In the genomic region with DNA sequence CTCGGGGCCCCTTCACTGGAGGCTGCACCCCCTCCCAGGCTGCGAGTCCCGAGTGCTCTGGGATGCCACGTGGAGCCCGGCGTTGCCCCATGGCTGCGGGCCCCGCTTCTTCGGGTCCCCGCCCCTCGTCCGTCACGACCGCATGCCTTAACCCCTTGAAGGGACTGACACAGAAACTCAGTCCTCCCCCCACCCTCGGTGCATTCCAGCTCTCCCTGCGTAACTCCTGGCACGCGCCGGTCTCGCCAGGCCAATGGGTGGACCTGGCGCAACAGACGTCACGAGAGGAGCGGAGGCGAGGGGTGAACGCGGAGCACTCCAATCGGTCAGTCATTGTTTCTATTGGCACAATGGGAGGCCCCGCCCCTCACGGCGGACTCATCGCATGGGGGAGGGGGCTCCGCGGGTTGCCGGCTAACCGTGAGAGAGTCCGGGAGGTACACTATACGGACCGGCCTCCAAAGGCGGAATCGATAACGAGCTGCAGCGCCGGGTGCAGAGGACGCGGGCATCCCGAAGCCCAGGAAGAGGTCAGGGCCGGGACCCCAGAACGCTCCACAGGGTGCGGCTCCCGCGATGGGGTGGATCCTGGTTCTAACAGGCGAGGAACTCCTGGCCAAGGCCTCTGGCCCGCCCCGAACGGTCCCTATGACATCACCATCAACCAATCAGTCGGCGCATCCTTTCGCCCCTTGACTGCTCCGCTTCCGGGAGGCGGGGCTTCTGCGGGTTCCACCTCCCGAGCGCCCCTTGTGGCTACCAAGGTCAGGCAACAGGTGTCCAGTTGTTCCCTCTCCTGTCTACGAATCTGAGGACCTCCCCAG, we compare ENCODE assay signal across 8 cellular contexts. TPM values are rescaled to one million over a fixed set of nuclear protein-coding genes. Genes with fewer than 3 reads are reported as not detected.
A peak's percentile ranks its signal among the peaks of the same experiment; 100 is the strongest.
DNase-seq lines count a peak whose midpoint lies in the region; ATAC-seq and TF ChIP-seq lines count a peak whose summit lies in the region.

No MANE protein-coding gene starts in this region.

- H3K27ac ChIP-seq in AG04450 (ENCODE audit: low read depth, low read length) (peak overlapping the region; percentile 98), cingulate gyrus (ENCODE audit: low read depth, low read length) (peak overlapping the region; percentile 83)

- POLR2A ChIA-PET in AG04450 (lab: Yijun Ruan, JAX): interaction anchor here (0.6 to 2.4 kb wide), 13 partner anchors 10 to 103 kb away, joined by 3 to 12 read pairs (median 4); a partner anchor contains a TSS
- POLR2A ChIA-PET in activated CD4-positive, alpha-beta T cell treated with anti-CD3 and anti-CD28 coated beads for 36 hours (lab: Charles Lee): interaction anchor here (0.6 to 2.0 kb wide), 5 partner anchors 10 to 166 kb away, joined by 3 to 6 read pairs (median 4); a partner anchor contains a TSS

- no peaks in the 10 kb centered on the region for H3K9me3 Mint-ChIP-seq in activated CD4-positive, alpha-beta T cell treated with anti-CD3 and anti-CD28 coated beads for 36 hours (ENCODE audit: low read depth)

- peak; percentile 81 for ATAC-seq in GM18907 (IDR thresholded peaks at IDR 0.05; ENCODE audit: unreplicated experiment)
- ATAC-seq in HG03139 (IDR thresholded peaks at IDR 0.05; ENCODE audit: unreplicated experiment): peak; percentile 78
- ATAC-seq in activated CD4-positive, alpha-beta T cell treated with anti-CD3 and anti-CD28 coated beads for 36 hours: peak; percentile 91

- peak overlapping the region; percentile 93 for H3K27ac Mint-ChIP-seq in activated CD4-positive, alpha-beta T cell treated with anti-CD3 and anti-CD28 coated beads for 36 hours

- H3K4me3 Mint-ChIP-seq in activated CD4-positive, alpha-beta T cell treated with anti-CD3 and anti-CD28 coated beads for 36 hours: peak overlapping the region; percentile 81

- peaks cover 9% of the 10 kb centered on the region for H3K27me3 ChIP-seq in AG04450 (ENCODE audit: control insufficient read depth, insufficient read depth, low read length)

- intact Hi-C loops in activated CD4-positive, alpha-beta T cell treated with anti-CD3 and anti-CD28 coated beads for 36 hours (cut with DNase I, micrococcal nuclease): loop anchor here in 1 of 2 experiments (1.0 to 5.0 kb wide), 3 partner anchors 22 to 809 kb away; a partner anchor contains a TSS

- DNase-seq in AG04450 (ENCODE audit: low read depth, low spot score): peak; percentile 98
- peak; percentile 40 to 70 for DNase-seq in NCI-H446 (lab: John Stamatoyannopoulos, UW)
- peak; percentile 96 for DNase-seq in activated CD4-positive, alpha-beta T cell treated with anti-CD3 and anti-CD28 coated beads for 36 hours
- DNase-seq in kidney glomerular epithelial cell (lab: John Stamatoyannopoulos, UW): peak; percentile 98
- DNase-seq in stimulated activated CD4-positive, alpha-beta T cell treated with anti-CD3 and anti-CD28 coated beads, Interleukin-15, amount 100 ng/mL, for 48 hours (ENCODE audit: low read depth in 2 of 2): peak; percentile 92

- H3K36me3 Mint-ChIP-seq in activated CD4-positive, alpha-beta T cell treated with anti-CD3 and anti-CD28 coated beads for 36 hours (ENCODE audit: low read depth): peaks cover 4% of the 10 kb centered on the region

- peak overlapping the region; percentile 66 for H3K4me3 ChIP-seq in AG04450 (ENCODE audit: low read depth, low read length)

- H3K9me3 ChIP-seq in AG04450 (ENCODE audit: control insufficient read depth, insufficient read depth, low read length): peaks cover 11% of the 10 kb centered on the region; the same call in 1 of the 2 replicates

- H3K27me3 Mint-ChIP-seq in activated CD4-positive, alpha-beta T cell treated with anti-CD3 and anti-CD28 coated beads for 36 hours: peaks cover 28% of the 10 kb centered on the region

- CTCF ChIA-PET in AG04450 (lab: Charles Lee): interaction anchor here (0.6 to 3.6 kb wide), 9 partner anchors 17 to 228 kb away, joined by 3 to 13 read pairs (median 4); a partner anchor contains a TSS
- CTCF ChIA-PET in activated CD4-positive, alpha-beta T cell treated with anti-CD3 and anti-CD28 coated beads for 36 hours (lab: Charles Lee): interaction anchor here (0.7 to 1.9 kb wide), 5 partner anchors 10 to 263 kb away, joined by 3 to 6 read pairs (median 3); a partner anchor contains a TSS

- peaks cover 16% of the 10 kb centered on the region for H3K4me1 Mint-ChIP-seq in activated CD4-positive, alpha-beta T cell treated with anti-CD3 and anti-CD28 coated beads for 36 hours

- peak; percentile 74 for TF ChIP-seq CTCF in AG04450 (IDR thresholded peaks at IDR 0.05; ENCODE audit: low read depth, low read length)

RNA-seq across cellular contexts. Expression of a gene that starts 1.0 kb away (rescaled TPM):
- polyA plus RNA-seq in AG04450 (2011; rRNA removed): 0.55 and 0.73 TPM in 2 replicates
- polyA minus RNA-seq in AG04450 (2011; rRNA and poly(A)+ RNA removed): 1.8 and 2.3 TPM in 2 replicates
- 1 to 10 TPM; 7.9 to 8.1 TPM for total RNA-seq in activated CD4-positive, alpha-beta T cell treated with anti-CD3 and anti-CD28 coated beads for 36 hours

RNA-seq across cellular contexts. Expression of a gene that starts 22.0 kb away (rescaled TPM):
- 25.4 and 36.3 TPM in 2 replicates for polyA plus RNA-seq in AG04450 (2011; rRNA removed)
- 41.5 and 70.4 TPM in 2 replicates for polyA minus RNA-seq in AG04450 (2011; rRNA and poly(A)+ RNA removed)
- total RNA-seq in activated CD4-positive, alpha-beta T cell treated with anti-CD3 and anti-CD28 coated beads for 36 hours: 10 to 100 TPM; 61.0 to 67.3 TPM

RNA-seq across cellular contexts. Expression of a gene that starts 28.4 kb away (rescaled TPM):
- 22.2 and 23.1 TPM in 2 replicates for polyA plus RNA-seq in AG04450 (2011; rRNA removed)
- 34.3 and 43.5 TPM in 2 replicates for polyA minus RNA-seq in AG04450 (2011; rRNA and poly(A)+ RNA removed)
- 10 to 100 TPM; 35.0 to 38.5 TPM for total RNA-seq in activated CD4-positive, alpha-beta T cell treated with anti-CD3 and anti-CD28 coated beads for 36 hours

RNA-seq across cellular contexts. Expression of a gene that starts 42.1 kb away (rescaled TPM):
- polyA plus RNA-seq in AG04450 (2011; rRNA removed): not detected in 2 replicates
- not detected in 2 replicates for polyA minus RNA-seq in AG04450 (2011; rRNA and poly(A)+ RNA removed)
- under 1 TPM in 1 of 2 experiments, not detected in 1; 0.30 TPM for total RNA-seq in activated CD4-positive, alpha-beta T cell treated with anti-CD3 and anti-CD28 coated beads for 36 hours

RNA-seq across cellular contexts. Expression of a gene that starts 53.3 kb away (rescaled TPM):
- 110 and 115 TPM in 2 replicates for polyA plus RNA-seq in AG04450 (2011; rRNA removed)
- 81.0 and 85.0 TPM in 2 replicates for polyA minus RNA-seq in AG04450 (2011; rRNA and poly(A)+ RNA removed)
- 10 to 100 TPM; 39.4 to 48.3 TPM for total RNA-seq in activated CD4-positive, alpha-beta T cell treated with anti-CD3 and anti-CD28 coated beads for 36 hours

Comparison
In these comparisons a context has a peak if more than half of its experiments do, and no peak if none do; other contexts are left out.
1. Peak in every context shown above with its lines: DNase-seq, ATAC-seq, H3K4me3 ChIP-seq and H3K27ac ChIP-seq.